32 cellular contexts compared by ENCODE assay signal in genomic region chr22:49943405-49943765, GRCh38. TPM values are rescaled to one million over a fixed set of nuclear protein-coding genes. Genes with fewer than 3 reads are reported as not detected.
DNase-seq lines count a peak whose midpoint lies in the region; ATAC-seq, FAIRE-seq and TF ChIP-seq lines count a peak whose summit lies in the region.
"Had no signal": no experiment of that assay in that cellular context is flagged by ENCODE, and none has a peak within 500 bp of the region (broad histone marks: within the 10 kb centered on the region; RNA-seq: fewer than 3 reads in every experiment).

No MANE protein-coding gene starts in this region.

- H2BK20ac ChIP-seq in H1 (ENCODE audit: low read length), result no peak overlapping the region

- WGBS in H1 (ENCODE audit: extremely low coverage in 1 of 2, insufficient coverage in 1 of 2, insufficient read length in 1 of 2, insufficient replicate concordance in 2 of 2, low coverage in 1 of 2, low lambda C conversion rate in 2 of 2, missing lambda C conversion rate in 1 of 2), 2 experiments, result 87% methylated on average over 7 of the region's 11 CpGs; no CpG with 5 or more reads in 1 of the 2 experiments
- no CpG with 5 or more reads among the region's 11 CpGs for WGBS in gastroesophageal sphincter (ENCODE audit: low coverage in 1 of 2), 2 donors

- FAIRE-seq in H1 (lab: Jason Lieb, UNC), result no peak
- FAIRE-seq: bronchial epithelial cell, G401.6 had no signal

- intact Hi-C loops in natural killer cell (cut with micrococcal nuclease), result no loop called here
- intact Hi-C loops in Panc1 (cut with micrococcal nuclease; ENCODE audit: unreplicated experiment), result no loop called here

- TF ChIP-seq EP300 in H1 (IDR thresholded peaks at IDR 0.05; ENCODE audit: borderline replicate concordance in 1 of 2, low read depth in 2 of 2, low read length in 2 of 2) (no peak), gastroesophageal sphincter (IDR thresholded peaks at IDR 0.05) (no peak)

- H3K79me1 ChIP-seq in H1 (ENCODE audit: low read depth, low read length), result no peaks in the 10 kb centered on the region

- peaks cover 0 to 2% of the 10 kb centered on the region in 2 experiments for H4K20me1 ChIP-seq in H1 (replicated peaks in 1 of 2; ENCODE audit: control insufficient read depth in 1 of 2, insufficient read depth in 2 of 2, low read length in 2 of 2)

- H3K4me3 Mint-ChIP-seq in natural killer cell, result no peak overlapping the region
- H3K4me3 Mint-ChIP-seq in natural killer cell treated with Interleukin-12 subunit alpha and Interleukin-12 subunit beta and Interleukin-15 and Interleukin-18, amount 100 ng/mL, for 72 hours, result no peak overlapping the region
- peak overlapping the region; percentile 63 to 78 for H3K4me3 Mint-ChIP-seq in stimulated activated naive B cell treated with anti-CD40 and anti-IgM and Interleukin-4, amounts not matched to agents 10 μg/mL and 1 μg/mL and 100 μg/mL, for 72 hours
- H3K4me3 Mint-ChIP-seq: activated B cell treated with CpG ODN at 0.5 μM for 24 hours, neural progenitor cell had no signal

- no peak overlapping the region for H3K14ac ChIP-seq in H1 (ENCODE audit: insufficient read length)

- peak overlapping the region; percentile 54 to 84 for H3K27ac Mint-ChIP-seq in natural killer cell
- no peak overlapping the region for H3K27ac Mint-ChIP-seq in natural killer cell treated with Interleukin-12 subunit alpha and Interleukin-12 subunit beta and Interleukin-15 and Interleukin-18, amount 100 ng/mL, for 72 hours
- peak overlapping the region; percentile 89 for H3K27ac Mint-ChIP-seq in stimulated activated naive B cell treated with anti-CD40 and anti-IgM and Interleukin-4, amounts not matched to agents 10 μg/mL and 1 μg/mL and 100 μg/mL, for 72 hours
- H3K27ac Mint-ChIP-seq: activated B cell treated with CpG ODN at 0.5 μM for 24 hours, neural progenitor cell had no signal

- no peak overlapping the region for H4K5ac ChIP-seq in H1 (ENCODE audit: insufficient read length, low read depth, low read length)

- no peak overlapping the region for H3K4me3 ChIP-seq in Panc1 (ENCODE audit: low read depth in 2 of 2, low read length in 2 of 2)
- H3K4me3 ChIP-seq in H1 (ENCODE audit: extremely low read depth in 1 of 4, insufficient read depth in 2 of 4, low read depth in 3 of 4, low read length in 4 of 4), result no peak overlapping the region
- no peak overlapping the region for H3K4me3 ChIP-seq in gastroesophageal sphincter
- H3K4me3 ChIP-seq: BLaER1 treated with 17β-estradiol and CSF1 and Interleukin-3, amounts not matched to agents 10 nM and 100 nM; colonic mucosa; neural progenitor cell; sigmoid colon; SJSA1; upper lobe of left lung had no signal

- H3K4me1 Mint-ChIP-seq in natural killer cell, result peaks cover 0 to 18% of the 10 kb centered on the region in 2 donors
- H3K4me1 Mint-ChIP-seq in natural killer cell treated with Interleukin-12 subunit alpha and Interleukin-12 subunit beta and Interleukin-15 and Interleukin-18, amount 100 ng/mL, for 72 hours (ENCODE audit: low read depth in 2 of 2), result peaks cover 2 to 4% of the 10 kb centered on the region in 2 donors
- H3K4me1 Mint-ChIP-seq in stimulated activated naive B cell treated with anti-CD40 and anti-IgM and Interleukin-4, amounts not matched to agents 10 μg/mL and 1 μg/mL and 100 μg/mL, for 72 hours, result peaks cover 2 to 41% of the 10 kb centered on the region in 2 donors

- no TSS peak for BruUV-seq in Panc1 (replicated peaks; lab: Mats Ljungman, UMichigan)

- TF ChIP-seq RAD21 in H1 (IDR thresholded peaks at IDR 0.05 in 1 of 2, conservative IDR thresholded peaks at IDR 0.05 in 1 of 2; ENCODE audit: low read depth in 2 of 2, low read length in 2 of 2), result no peak

- TF ChIP-seq POLR2A in H1 (IDR thresholded peaks at IDR 0.05; ENCODE audit: control extremely low read depth in 1 of 2, low read depth in 2 of 2, low read length in 2 of 2) (no peak), gastroesophageal sphincter (IDR thresholded peaks at IDR 0.05) (no peak)

- no peak overlapping the region for H2BK5ac ChIP-seq in H1 (ENCODE audit: low read depth, low read length)

- POLR2A ChIA-PET in Panc1 (lab: Charles Lee), result no interaction called here
- POLR2A ChIA-PET in H1 (lab: Charles Lee; ENCODE audit: partially characterized antibody), result interaction anchor here (0.9 to 1.3 kb wide), 2 partner anchors 12 kb away, joined by 3 to 4 read pairs; no protein-coding TSS in a partner anchor

- H3K79me2 ChIP-seq in H1 (ENCODE audit: control insufficient read depth in 1 of 2, insufficient read depth in 2 of 2, low read length in 2 of 2), result no peaks in the 10 kb centered on the region

- no peak overlapping the region for H3K18ac ChIP-seq in H1 (ENCODE audit: extremely low read depth, low read length)

- CTCF ChIA-PET in Panc1 (lab: Charles Lee) (no interaction called here), H1 (lab: Charles Lee; ENCODE audit: partially characterized antibody) (interaction anchor here (0.9 kb wide), 2 partner anchors 13 to 50 kb away, joined by 3 to 5 read pairs; no protein-coding TSS in a partner anchor)

- no peak overlapping the region for H3K4ac ChIP-seq in H1 (replicated peaks; ENCODE audit: insufficient read length, low read depth, low read length)

- H3K27me3 Mint-ChIP-seq in natural killer cell (ENCODE audit: low read depth in 2 of 2), result no peaks in the 10 kb centered on the region
- no peaks in the 10 kb centered on the region for H3K27me3 Mint-ChIP-seq in natural killer cell treated with Interleukin-12 subunit alpha and Interleukin-12 subunit beta and Interleukin-15 and Interleukin-18, amount 100 ng/mL, for 72 hours
- H3K27me3 Mint-ChIP-seq in stimulated activated naive B cell treated with anti-CD40 and anti-IgM and Interleukin-4, amounts not matched to agents 10 μg/mL and 1 μg/mL and 100 μg/mL, for 72 hours, result no peaks in the 10 kb centered on the region
- H3K27me3 Mint-ChIP-seq: activated B cell treated with CpG ODN at 0.5 μM for 24 hours had no signal

- no peak overlapping the region for H3K56ac ChIP-seq in H1 (replicated peaks; ENCODE audit: insufficient read length, low read depth, low read length)

- 0 out of 2 replicates have a peak overlapping the region, but pooled peaks have one; percentile 63 for H2BK12ac ChIP-seq in H1 (ENCODE audit: low read depth, low read length)

- ATAC-seq in natural killer cell (no peak), Panc1 (peak; percentile 33), gastroesophageal sphincter (no peak)
- no peak for ATAC-seq in natural killer cell treated with Interleukin-12 subunit alpha and Interleukin-12 subunit beta and Interleukin-15 and Interleukin-18, amount 100 ng/mL, for 72 hours
- peak in 1 of 2 donors; percentile 18 for ATAC-seq in stimulated activated naive B cell treated with anti-CD40 and anti-IgM and Interleukin-4, amounts not matched to agents 10 μg/mL and 1 μg/mL and 100 μg/mL, for 72 hours (replicated peaks)

- H3K4me2 ChIP-seq in H1 (ENCODE audit: insufficient read depth in 1 of 2, low read depth in 2 of 2, low read length in 2 of 2), result no peak overlapping the region
- H3K4me2 ChIP-seq: neural progenitor cell had no signal

- no peak overlapping the region for H4K91ac ChIP-seq in H1 (replicated peaks; ENCODE audit: insufficient read length, low read length)

- H3K27me3 ChIP-seq in Panc1 (ENCODE audit: control insufficient read depth, insufficient read depth, low read length) (no peaks in the 10 kb centered on the region), H1 (replicated peaks in 1 of 4; ENCODE audit: control insufficient read depth in 3 of 4, extremely low read depth in 1 of 4, insufficient read depth in 3 of 4, low read length in 3 of 4) (no peaks in the 10 kb centered on the region; a peak in 1 of 7 replicates), gastroesophageal sphincter (no peaks in the 10 kb centered on the region)
- H3K27me3 ChIP-seq: BLaER1 treated with 17β-estradiol and CSF1 and Interleukin-3, amounts not matched to agents 10 nM and 100 nM; colonic mucosa; neural progenitor cell; sigmoid colon; SJSA1; upper lobe of left lung had no signal

- H3K4me1 ChIP-seq in Panc1 (ENCODE audit: control insufficient read depth, insufficient read depth, low read length) (peaks cover 23% of the 10 kb centered on the region), H1 (replicated peaks in 1 of 4; ENCODE audit: control insufficient read depth in 3 of 4, insufficient read depth in 4 of 4, low read length in 3 of 4) (peaks cover 0 to 15% (median 10%) of the 10 kb centered on the region in 4 experiments; a peak in 5 of 7 replicates), gastroesophageal sphincter (peaks cover 0 to 8% (median 0%) of the 10 kb centered on the region in 3 donors)
- H3K4me1 ChIP-seq: colonic mucosa, sigmoid colon, SJSA1 had no signal

- no peak overlapping the region for H4K8ac ChIP-seq in H1 (ENCODE audit: extremely low read depth, insufficient read depth, low read length)

- peak overlapping the region; percentile 89 for H3K27ac ChIP-seq in Panc1 (ENCODE audit: low read length)
- H3K27ac ChIP-seq in H1 (ENCODE audit: low read depth, low read length), result no peak overlapping the region
- H3K27ac ChIP-seq in gastroesophageal sphincter, result no peak overlapping the region
- H3K27ac ChIP-seq: colonic mucosa, neural progenitor cell, sigmoid colon, SJSA1 had no signal

- H2AK5ac ChIP-seq in H1 (ENCODE audit: low read depth, low read length), result no peak overlapping the region

- H3K9me3 ChIP-seq in Panc1 (ENCODE audit: control insufficient read depth, insufficient read depth, low read depth, low read length) (no peaks in the 10 kb centered on the region), H1 (ENCODE audit: insufficient read depth in 2 of 2, low read depth in 1 of 2, low read length in 1 of 2) (no peaks in the 10 kb centered on the region), gastroesophageal sphincter (no peaks in the 10 kb centered on the region)
- H3K9me3 ChIP-seq: colonic mucosa, sigmoid colon, SJSA1, upper lobe of left lung had no signal

- H3K23me2 ChIP-seq in H1 (ENCODE audit: low read depth, low read length), result peaks cover 3% of the 10 kb centered on the region; the same call in 1 of the 2 replicates

- H3K36me3 ChIP-seq in Panc1 (ENCODE audit: control insufficient read depth, insufficient read depth, low read length) (no peaks in the 10 kb centered on the region), H1 (ENCODE audit: control insufficient read depth in 2 of 4, insufficient read depth in 4 of 4, low read length in 3 of 4) (no peaks in the 10 kb centered on the region), gastroesophageal sphincter (no peaks in the 10 kb centered on the region)
- H3K36me3 ChIP-seq: BLaER1 treated with 17β-estradiol and CSF1 and Interleukin-3, amounts not matched to agents 10 nM and 100 nM; colonic mucosa; neural progenitor cell; sigmoid colon; SJSA1; upper lobe of left lung had no signal

- in situ Hi-C loops in Panc1 (cut with HindIII; ENCODE audit: low pct_unique_long_range_greater_than_20kb, low sequenced_read_pairs), result no loop called here

- no peaks in the 10 kb centered on the region for H3K9me3 Mint-ChIP-seq in natural killer cell
- H3K9me3 Mint-ChIP-seq in natural killer cell treated with Interleukin-12 subunit alpha and Interleukin-12 subunit beta and Interleukin-15 and Interleukin-18, amount 100 ng/mL, for 72 hours, result no peaks in the 10 kb centered on the region
- no peaks in the 10 kb centered on the region for H3K9me3 Mint-ChIP-seq in stimulated activated naive B cell treated with anti-CD40 and anti-IgM and Interleukin-4, amounts not matched to agents 10 μg/mL and 1 μg/mL and 100 μg/mL, for 72 hours

- no peak overlapping the region for H3K9ac ChIP-seq in H1 (replicated peaks in 1 of 4; ENCODE audit: extremely low read depth in 1 of 4, low read depth in 3 of 4, low read length in 3 of 4)
- H3K9ac ChIP-seq: BLaER1 treated with 17β-estradiol and CSF1 and Interleukin-3, amounts not matched to agents 10 nM and 100 nM; neural progenitor cell had no signal

- H3K23ac ChIP-seq in H1 (ENCODE audit: insufficient read length), result no peak overlapping the region

- no peak overlapping the region for H2BK120ac ChIP-seq in H1 (replicated peaks; ENCODE audit: low read depth, low read length)

- H3K36me3 Mint-ChIP-seq in natural killer cell, result no peaks in the 10 kb centered on the region
- H3K36me3 Mint-ChIP-seq in natural killer cell treated with Interleukin-12 subunit alpha and Interleukin-12 subunit beta and Interleukin-15 and Interleukin-18, amount 100 ng/mL, for 72 hours, result no peaks in the 10 kb centered on the region
- H3K36me3 Mint-ChIP-seq in stimulated activated naive B cell treated with anti-CD40 and anti-IgM and Interleukin-4, amounts not matched to agents 10 μg/mL and 1 μg/mL and 100 μg/mL, for 72 hours, result peaks cover 0 to 6% of the 10 kb centered on the region in 2 donors
- H3K36me3 Mint-ChIP-seq: neural progenitor cell had no signal

- TF ChIP-seq CTCF in natural killer cell (IDR thresholded peaks at IDR 0.05) (no peak), Panc1 (IDR thresholded peaks at IDR 0.05) (no peak), H1 (IDR thresholded peaks at IDR 0.05; ENCODE audit: control extremely low read depth in 1 of 3, insufficient read depth in 1 of 3, low read depth in 1 of 3, low read length in 3 of 3) (no peak), gastroesophageal sphincter (IDR thresholded peaks at IDR 0.05) (no peak)

- no peak overlapping the region for H2AFZ ChIP-seq in H1 (ENCODE audit: low read length)
- H2AFZ ChIP-seq: neural progenitor cell had no signal

- H2BK15ac ChIP-seq in H1 (ENCODE audit: low read length), result no peak overlapping the region

- DNase-seq in natural killer cell (no peak), Panc1 (ENCODE audit: low read depth, low spot score) (no peak), H1 (ENCODE audit: low read depth in 1 of 2, low spot score in 2 of 2) (no peak), NCI-H1930 (lab: John Stamatoyannopoulos, UW) (no peak), NK-92 (lab: John Stamatoyannopoulos, UW; ENCODE audit: unreplicated experiment) (no peak)
- DNase-seq in natural killer cell treated with Interleukin-12 subunit alpha and Interleukin-12 subunit beta and Interleukin-15 and Interleukin-18, amount 100 ng/mL, for 72 hours (ENCODE audit: low spot score), result no peak
- no peak for DNase-seq in stimulated activated naive B cell treated with anti-CD40 and anti-IgM and Interleukin-4, amounts not matched to agents 10 μg/mL and 1 μg/mL and 100 μg/mL, for 72 hours
- DNase-seq: activated B cell treated with CpG ODN at 0.5 μM for 24 hours; activated CD4-positive, alpha-beta T cell treated with anti-CD3 and anti-CD28 coated beads, Interleukin-2, amount 50 U/mL, for 1 hour; activated CD8-positive, alpha-beta memory T cell treated with anti-CD3 and anti-CD28 coated beads, Interleukin-2, amount 50 U/mL, for 48 hours; activated naive CD4-positive, alpha-beta T cell treated with anti-CD3 and anti-CD28 coated beads, Interleukin-2, amount 50 U/mL, for 16 hours; Caco-2; colonic mucosa; DMS79; effector CD4-positive, alpha-beta T cell; hypothalamus; NCI-H146; NCI-H2107; NCI-H345; NCI-H69; posterior cingulate gyrus; sigmoid colon; stimulated activated CD4-positive, alpha-beta T cell treated with anti-CD3 and anti-CD28 coated beads, Interleukin-12 subunit alpha, Interleukin-12 subunit beta, amount 100 ng/mL, for 4 hours; stimulated activated CD4-positive, alpha-beta T cell treated with anti-CD3 and anti-CD28 coated beads, Interleukin-2, amount 100 ng/mL, for 48 hours; substantia nigra had no signal

RNA-seq across cellular contexts. Expression of gene PIM3, which starts 17.2 kb away (rescaled TPM):
- total RNA-seq in natural killer cell, result 100 to 1,000 TPM; 107 to 130 (median 129) TPM
- 100 to 1,000 TPM in 1 of 2 donors, 10 to 100 TPM in 1; 78.5 to 115 TPM for total RNA-seq in natural killer cell treated with Interleukin-12 subunit alpha and Interleukin-12 subunit beta and Interleukin-15 and Interleukin-18, amount 100 ng/mL, for 72 hours
- 58.2 TPM for total RNA-seq in Panc1 (2021; ENCODE audit: unreplicated experiment)
- 65.3 TPM for polyA plus RNA-seq in Panc1 (2012; ENCODE audit: insufficient read length)
- 30.0 and 31.2 TPM in 2 replicates for total RNA-seq in H1 (2021; fragmentation: NEBNext Ultra II Directional; extraction: Animal tissue kit (Norgen Biotek cat#: 25700))
- polyA plus RNA-seq in H1 (2011; rRNA removed), result 22.6 and 40.2 TPM in 2 replicates
- 20.5 TPM for polyA plus RNA-seq in H1 (2011; cell fraction: cytosol; rRNA removed)
- polyA plus RNA-seq in H1 (2011; cell fraction: nucleus; rRNA removed), result 43.4 TPM
- 16.0 to 28.8 TPM (median 24.5 TPM) in 4 replicates for polyA plus RNA-seq in H1 (2012, experiment 1 of 2)
- polyA plus RNA-seq in H1 (2012, experiment 2 of 2), result 23.8 TPM
- polyA plus RNA-seq in H1 (2013, experiment 1 of 2), result 20.9 TPM
- polyA plus RNA-seq in H1 (2013, experiment 2 of 2), result 21.1 TPM
- polyA minus RNA-seq in H1 (2011; rRNA and poly(A)+ RNA removed), result 3.8 and 3.9 TPM in 2 replicates
- polyA minus RNA-seq in H1 (2011; cell fraction: cytosol; rRNA and poly(A)+ RNA removed), result 17.7 TPM
- 20.5 TPM for polyA minus RNA-seq in H1 (2011; cell fraction: nucleus; rRNA and poly(A)+ RNA removed)
- 10 to 100 TPM; 30.0 to 58.3 (median 46.4) TPM for total RNA-seq in gastroesophageal sphincter

RNA-seq across cellular contexts. Expression of gene CRELD2, which starts 25.0 kb away (rescaled TPM):
- total RNA-seq in natural killer cell, result 10 to 100 TPM; 45.1 to 69.8 (median 48.5) TPM
- 10 to 100 TPM; 59.5 to 75.7 TPM for total RNA-seq in natural killer cell treated with Interleukin-12 subunit alpha and Interleukin-12 subunit beta and Interleukin-15 and Interleukin-18, amount 100 ng/mL, for 72 hours
- 59.7 TPM for total RNA-seq in Panc1 (2021; ENCODE audit: unreplicated experiment)
- polyA plus RNA-seq in Panc1 (2012; ENCODE audit: insufficient read length), result 98.5 TPM
- 36.6 and 39.4 TPM in 2 replicates for total RNA-seq in H1 (2021; fragmentation: NEBNext Ultra II Directional; extraction: Animal tissue kit (Norgen Biotek cat#: 25700))
- polyA plus RNA-seq in H1 (2011; rRNA removed), result 24.5 and 34.3 TPM in 2 replicates
- polyA plus RNA-seq in H1 (2011; cell fraction: cytosol; rRNA removed), result 35.6 TPM
- 52.5 TPM for polyA plus RNA-seq in H1 (2011; cell fraction: nucleus; rRNA removed)
- 19.3 to 35.8 TPM (median 34.6 TPM) in 4 replicates for polyA plus RNA-seq in H1 (2012, experiment 1 of 2)
- polyA plus RNA-seq in H1 (2012, experiment 2 of 2), result 23.7 TPM
- 24.9 TPM for polyA plus RNA-seq in H1 (2013, experiment 1 of 2)
- polyA plus RNA-seq in H1 (2013, experiment 2 of 2), result 26.3 TPM
- 6.1 and 8.2 TPM in 2 replicates for polyA minus RNA-seq in H1 (2011; rRNA and poly(A)+ RNA removed)
- polyA minus RNA-seq in H1 (2011; cell fraction: cytosol; rRNA and poly(A)+ RNA removed), result 8.7 TPM
- polyA minus RNA-seq in H1 (2011; cell fraction: nucleus; rRNA and poly(A)+ RNA removed), result 8.0 TPM
- 10 to 100 TPM; 21.9 to 36.2 (median 30.9) TPM for total RNA-seq in gastroesophageal sphincter

RNA-seq across cellular contexts. Expression of gene ALG12, which starts 25.1 kb away (rescaled TPM):
- total RNA-seq in natural killer cell, result 10 to 100 TPM; 17.2 to 22.7 (median 19.2) TPM
- 10 to 100 TPM; 19.3 to 22.9 TPM for total RNA-seq in natural killer cell treated with Interleukin-12 subunit alpha and Interleukin-12 subunit beta and Interleukin-15 and Interleukin-18, amount 100 ng/mL, for 72 hours
- 23.4 TPM for total RNA-seq in Panc1 (2021; ENCODE audit: unreplicated experiment)
- polyA plus RNA-seq in Panc1 (2012; ENCODE audit: insufficient read length), result 41.1 TPM
- 22.5 and 25.0 TPM in 2 replicates for total RNA-seq in H1 (2021; fragmentation: NEBNext Ultra II Directional; extraction: Animal tissue kit (Norgen Biotek cat#: 25700))
- 13.4 and 24.1 TPM in 2 replicates for polyA plus RNA-seq in H1 (2011; rRNA removed)
- 16.1 TPM for polyA plus RNA-seq in H1 (2011; cell fraction: cytosol; rRNA removed)
- polyA plus RNA-seq in H1 (2011; cell fraction: nucleus; rRNA removed), result 28.5 TPM
- polyA plus RNA-seq in H1 (2012, experiment 1 of 2), result 14.6 to 25.7 TPM (median 22.3 TPM) in 4 replicates
- polyA plus RNA-seq in H1 (2012, experiment 2 of 2), result 19.9 TPM
- polyA plus RNA-seq in H1 (2013, experiment 1 of 2), result 23.8 TPM
- polyA plus RNA-seq in H1 (2013, experiment 2 of 2), result 25.7 TPM
- polyA minus RNA-seq in H1 (2011; rRNA and poly(A)+ RNA removed), result 20.3 and 23.2 TPM in 2 replicates
- polyA minus RNA-seq in H1 (2011; cell fraction: cytosol; rRNA and poly(A)+ RNA removed), result 11.2 TPM
- 7.9 TPM for polyA minus RNA-seq in H1 (2011; cell fraction: nucleus; rRNA and poly(A)+ RNA removed)
- 10 to 100 TPM; 18.8 to 30.0 (median 22.6) TPM for total RNA-seq in gastroesophageal sphincter

Comparison
In these comparisons a context has a peak if more than half of its experiments do, and no peak if none do; other contexts are left out.
1. H3K27ac Mint-ChIP-seq: peak in natural killer cell (2 of 2) and stimulated activated naive B cell treated with anti-CD40 and anti-IgM and Interleukin-4, amounts not matched to agents 10 μg/mL and 1 μg/mL and 100 μg/mL, for 72 hours (single experiment); none in natural killer cell treated with Interleukin-12 subunit alpha and Interleukin-12 subunit beta and Interleukin-15 and Interleukin-18, amount 100 ng/mL, for 72 hours (0 of 2).
2. H3K4me3 Mint-ChIP-seq: peak in stimulated activated naive B cell treated with anti-CD40 and anti-IgM and Interleukin-4, amounts not matched to agents 10 μg/mL and 1 μg/mL and 100 μg/mL, for 72 hours (2 of 2); none in natural killer cell (single experiment) and natural killer cell treated with Interleukin-12 subunit alpha and Interleukin-12 subunit beta and Interleukin-15 and Interleukin-18, amount 100 ng/mL, for 72 hours (single experiment).